ENCODE assay signal across 1 cellular context in the genomic region with DNA sequence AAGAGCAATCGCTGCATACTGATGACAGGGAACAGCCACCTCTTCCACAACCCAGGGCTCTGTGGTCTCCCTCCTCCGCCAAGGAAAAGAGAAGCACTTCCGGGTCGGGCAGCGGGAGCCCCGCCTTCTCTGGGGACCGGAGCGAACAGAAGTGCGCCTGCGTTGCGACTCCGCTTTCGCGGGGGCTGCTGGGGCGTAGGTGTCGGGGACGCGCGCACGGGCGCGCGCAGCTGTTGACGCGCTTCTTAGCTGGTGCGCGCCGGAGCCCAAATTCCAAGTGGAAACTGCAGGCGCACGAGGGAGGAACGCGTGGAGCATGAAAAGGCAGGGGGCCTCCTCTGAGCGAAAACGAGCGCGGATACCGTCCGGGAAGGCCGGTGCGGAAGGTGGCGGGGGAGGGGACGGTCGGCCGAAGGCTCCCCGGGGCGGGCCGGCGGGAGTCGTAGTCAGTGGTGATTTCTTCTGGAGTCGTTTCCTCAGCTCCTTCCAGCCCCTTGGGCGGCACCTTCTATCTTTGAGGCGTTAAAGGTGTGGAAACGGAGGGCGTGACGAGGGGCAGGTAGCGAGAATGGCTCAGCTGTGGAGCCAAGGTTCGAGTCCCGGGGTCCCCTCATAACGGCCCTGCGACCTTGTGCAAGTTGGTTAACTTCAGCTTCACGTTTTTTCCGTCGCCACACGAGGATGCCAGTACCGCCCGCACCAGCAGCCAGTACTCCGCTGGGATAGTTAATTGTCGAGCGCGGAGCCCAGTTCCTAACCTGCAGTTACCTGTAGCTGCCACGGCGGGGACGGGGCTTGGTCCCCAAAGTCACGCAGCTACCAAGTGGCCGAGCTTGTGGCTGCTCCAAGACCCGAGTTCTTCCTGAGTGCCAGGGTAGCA.
TF ChIP-seq lines count a peak whose summit lies in the region.

A gene (minus strand): TSS at position 95 of the 880 bp plus-strand sequence. CDS start 78 bp downstream, at position 17.
A gene with protein sequence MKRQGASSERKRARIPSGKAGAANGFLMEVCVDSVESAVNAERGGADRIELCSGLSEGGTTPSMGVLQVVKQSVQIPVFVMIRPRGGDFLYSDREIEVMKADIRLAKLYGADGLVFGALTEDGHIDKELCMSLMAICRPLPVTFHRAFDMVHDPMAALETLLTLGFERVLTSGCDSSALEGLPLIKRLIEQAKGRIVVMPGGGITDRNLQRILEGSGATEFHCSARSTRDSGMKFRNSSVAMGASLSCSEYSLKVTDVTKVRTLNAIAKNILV (plus strand): TSS at position 202 of the 880 bp plus-strand sequence. CDS start 115 bp downstream, at position 317.

TF ChIP-seq in SK-N-SH, 30 proteins besides CTCF, POLR2A, EP300 and RAD21 (continued from another document):
- TF ChIP-seq TAF1 (IDR thresholded peaks at IDR 0.05; ENCODE audit: borderline replicate concordance, low read depth, low read length) (peak; percentile 83), TEAD4 (IDR thresholded peaks at IDR 0.05; ENCODE audit: borderline replicate concordance, insufficient read depth) (no peak), SIN3A (IDR thresholded peaks at IDR 0.05; ENCODE audit: borderline replicate concordance, low read depth, low read length) (peak; percentile 56), SMC3 (IDR thresholded peaks at IDR 0.05; ENCODE audit: low read depth, low read length) (peak; percentile 27; the same call in 1 of the 2 replicates), JUND (IDR thresholded peaks at IDR 0.05) (no peak), NFIC (IDR thresholded peaks at IDR 0.05; ENCODE audit: borderline replicate concordance) (no peak), TCF12 (IDR thresholded peaks at IDR 0.05) (peak; percentile 4; the same call in 1 of the 2 replicates)
- TF ChIP-seq, protein P1, sequence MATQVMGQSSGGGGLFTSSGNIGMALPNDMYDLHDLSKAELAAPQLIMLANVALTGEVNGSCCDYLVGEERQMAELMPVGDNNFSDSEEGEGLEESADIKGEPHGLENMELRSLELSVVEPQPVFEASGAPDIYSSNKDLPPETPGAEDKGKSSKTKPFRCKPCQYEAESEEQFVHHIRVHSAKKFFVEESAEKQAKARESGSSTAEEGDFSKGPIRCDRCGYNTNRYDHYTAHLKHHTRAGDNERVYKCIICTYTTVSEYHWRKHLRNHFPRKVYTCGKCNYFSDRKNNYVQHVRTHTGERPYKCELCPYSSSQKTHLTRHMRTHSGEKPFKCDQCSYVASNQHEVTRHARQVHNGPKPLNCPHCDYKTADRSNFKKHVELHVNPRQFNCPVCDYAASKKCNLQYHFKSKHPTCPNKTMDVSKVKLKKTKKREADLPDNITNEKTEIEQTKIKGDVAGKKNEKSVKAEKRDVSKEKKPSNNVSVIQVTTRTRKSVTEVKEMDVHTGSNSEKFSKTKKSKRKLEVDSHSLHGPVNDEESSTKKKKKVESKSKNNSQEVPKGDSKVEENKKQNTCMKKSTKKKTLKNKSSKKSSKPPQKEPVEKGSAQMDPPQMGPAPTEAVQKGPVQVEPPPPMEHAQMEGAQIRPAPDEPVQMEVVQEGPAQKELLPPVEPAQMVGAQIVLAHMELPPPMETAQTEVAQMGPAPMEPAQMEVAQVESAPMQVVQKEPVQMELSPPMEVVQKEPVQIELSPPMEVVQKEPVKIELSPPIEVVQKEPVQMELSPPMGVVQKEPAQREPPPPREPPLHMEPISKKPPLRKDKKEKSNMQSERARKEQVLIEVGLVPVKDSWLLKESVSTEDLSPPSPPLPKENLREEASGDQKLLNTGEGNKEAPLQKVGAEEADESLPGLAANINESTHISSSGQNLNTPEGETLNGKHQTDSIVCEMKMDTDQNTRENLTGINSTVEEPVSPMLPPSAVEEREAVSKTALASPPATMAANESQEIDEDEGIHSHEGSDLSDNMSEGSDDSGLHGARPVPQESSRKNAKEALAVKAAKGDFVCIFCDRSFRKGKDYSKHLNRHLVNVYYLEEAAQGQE (IDR thresholded peaks at IDR 0.05; ENCODE audit: low read depth, low read length), result no peak
- TF ChIP-seq, protein P2, sequence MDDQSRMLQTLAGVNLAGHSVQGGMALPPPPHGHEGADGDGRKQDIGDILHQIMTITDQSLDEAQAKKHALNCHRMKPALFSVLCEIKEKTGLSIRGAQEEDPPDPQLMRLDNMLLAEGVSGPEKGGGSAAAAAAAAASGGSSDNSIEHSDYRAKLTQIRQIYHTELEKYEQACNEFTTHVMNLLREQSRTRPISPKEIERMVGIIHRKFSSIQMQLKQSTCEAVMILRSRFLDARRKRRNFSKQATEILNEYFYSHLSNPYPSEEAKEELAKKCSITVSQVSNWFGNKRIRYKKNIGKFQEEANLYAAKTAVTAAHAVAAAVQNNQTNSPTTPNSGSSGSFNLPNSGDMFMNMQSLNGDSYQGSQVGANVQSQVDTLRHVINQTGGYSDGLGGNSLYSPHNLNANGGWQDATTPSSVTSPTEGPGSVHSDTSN (IDR thresholded peaks at IDR 0.05), result no peak; the same call in 1 of the 2 replicates
- TF ChIP-seq, protein P3, sequence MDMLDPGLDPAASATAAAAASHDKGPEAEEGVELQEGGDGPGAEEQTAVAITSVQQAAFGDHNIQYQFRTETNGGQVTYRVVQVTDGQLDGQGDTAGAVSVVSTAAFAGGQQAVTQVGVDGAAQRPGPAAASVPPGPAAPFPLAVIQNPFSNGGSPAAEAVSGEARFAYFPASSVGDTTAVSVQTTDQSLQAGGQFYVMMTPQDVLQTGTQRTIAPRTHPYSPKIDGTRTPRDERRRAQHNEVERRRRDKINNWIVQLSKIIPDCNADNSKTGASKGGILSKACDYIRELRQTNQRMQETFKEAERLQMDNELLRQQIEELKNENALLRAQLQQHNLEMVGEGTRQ (IDR thresholded peaks at IDR 0.05; ENCODE audit: borderline replicate concordance, low read depth, low read length), result no peak
TF ChIP-seq in SK-N-SH: peak in this region for 13.
